In the genomic region with DNA sequence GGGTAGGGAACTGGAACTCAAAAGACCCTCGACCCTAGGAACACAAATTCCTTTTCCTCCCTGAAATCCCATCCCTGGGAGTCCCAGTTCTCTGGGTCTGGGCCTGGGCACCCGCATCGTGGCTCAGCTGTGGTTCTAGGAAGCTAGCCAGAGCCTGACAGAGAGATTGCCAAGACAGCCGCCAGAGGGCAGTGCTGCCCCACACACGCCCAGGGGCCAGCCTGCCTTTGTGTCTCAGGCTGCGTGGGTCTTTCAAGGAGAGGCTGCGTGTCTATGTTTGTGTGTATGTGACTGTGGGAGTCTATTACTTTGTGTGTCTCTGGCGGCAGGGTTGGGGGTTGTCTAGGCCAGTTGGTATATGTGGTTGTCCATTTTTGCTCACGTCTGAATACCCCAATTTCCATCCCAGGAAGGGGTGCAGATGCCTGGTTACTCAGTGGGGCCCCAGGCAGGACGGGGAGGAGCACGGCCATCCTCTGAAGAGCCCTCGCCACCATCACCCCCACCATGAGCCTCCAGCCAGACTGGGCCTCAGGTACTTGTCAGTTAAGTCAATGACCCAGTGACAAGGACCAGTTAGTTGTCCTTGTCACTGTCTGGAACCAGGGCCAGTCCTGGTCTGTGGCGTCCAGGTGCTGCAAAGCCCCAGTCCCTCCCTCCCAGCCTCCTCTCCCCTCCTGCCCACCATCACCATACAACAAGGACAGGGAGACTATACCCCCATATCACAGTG, we compare ENCODE assay signal across 9 cellular contexts. TPM values are rescaled to one million over a fixed set of nuclear protein-coding genes. Genes with fewer than 3 reads are reported as not detected.
DNase-seq lines count a peak whose midpoint lies in the region; ATAC-seq and TF ChIP-seq lines count a peak whose summit lies in the region.
"Had no signal": no experiment of that assay in that cellular context is flagged by ENCODE, and none has a peak within 500 bp of the region (broad histone marks: within the 10 kb centered on the region; RNA-seq: fewer than 3 reads in every experiment).

No MANE protein-coding gene starts in this region.

- H3K4me3 ChIP-seq in psoas muscle (no peak overlapping the region), aorta (ENCODE audit: low read length in 2 of 2) (no peak overlapping the region)

- peaks cover 22 to 28% of the 10 kb centered on the region in 2 donors for H3K27me3 Mint-ChIP-seq in T-cell
- H3K27me3 Mint-ChIP-seq in activated naive CD8-positive, alpha-beta T cell treated with anti-CD3 and anti-CD28 coated beads, Interleukin-2, amount 50 U/mL, for 24 hours = peaks cover 27% of the 10 kb centered on the region

- peaks cover 15 to 45% (median 19%) of the 10 kb centered on the region in 3 donors for H3K4me1 Mint-ChIP-seq in T-cell
- peaks cover 13% of the 10 kb centered on the region for H3K4me1 Mint-ChIP-seq in activated naive CD8-positive, alpha-beta T cell treated with anti-CD3 and anti-CD28 coated beads, Interleukin-2, amount 50 U/mL, for 24 hours

- DNase-seq in COLO668 (lab: John Stamatoyannopoulos, UW; ENCODE audit: unreplicated experiment) (peak; percentile 73), NCI-H1092 (lab: John Stamatoyannopoulos, UW) (peak; percentile 68), T-cell (peak; percentile 45 to 80 (median 70)), cardiac septum (ENCODE audit: low spot score) (peak; percentile 89), psoas muscle (peak; percentile 82 to 88), aorta (peak; percentile 85 to 93)
- DNase-seq in activated naive CD8-positive, alpha-beta T cell treated with anti-CD3 and anti-CD28 coated beads, Interleukin-2, amount 50 U/mL, for 24 hours = peak; percentile 81

- no peaks in the 10 kb centered on the region for H3K9me3 ChIP-seq in psoas muscle
- no peaks in the 10 kb centered on the region for H3K9me3 ChIP-seq in aorta (ENCODE audit: control insufficient read depth, low read length)

- H3K4me1 ChIP-seq in psoas muscle (peaks cover 6% of the 10 kb centered on the region), aorta (ENCODE audit: control insufficient read depth in 1 of 2, insufficient read depth in 2 of 2, low read length in 2 of 2) (no peaks in the 10 kb centered on the region)

- H3K27me3 ChIP-seq in psoas muscle (ENCODE audit: insufficient read depth in 3 of 3, low read length in 2 of 3) = peaks cover 0 to 13% (median 0%) of the 10 kb centered on the region in 3 donors
- H3K27me3 ChIP-seq in aorta (ENCODE audit: control insufficient read depth in 1 of 2, insufficient read depth in 2 of 2, low read length in 1 of 2) = no peaks in the 10 kb centered on the region

- peak; percentile 96 for TF ChIP-seq CTCF in psoas muscle (IDR thresholded peaks at IDR 0.05)

- H3K27ac ChIP-seq in psoas muscle (no peak overlapping the region), aorta (ENCODE audit: low read depth in 1 of 2, low read length in 2 of 2) (no peak overlapping the region)

- POLR2A ChIA-PET in T-cell (lab: Charles Lee) = interaction anchor here in 1 of 2 donors (0.6 kb wide), 1 partner anchor 1331 kb away, joined by 3 read pairs; no protein-coding TSS in a partner anchor

- H3K36me3 ChIP-seq in psoas muscle (ENCODE audit: insufficient read depth in 1 of 2, low read depth in 1 of 2) (no peaks in the 10 kb centered on the region), aorta (ENCODE audit: control insufficient read depth in 1 of 2, insufficient read depth in 2 of 2, low read length in 1 of 2) (no peaks in the 10 kb centered on the region)

- H3K9me3 Mint-ChIP-seq in T-cell = no peaks in the 10 kb centered on the region
- no peaks in the 10 kb centered on the region for H3K9me3 Mint-ChIP-seq in activated naive CD8-positive, alpha-beta T cell treated with anti-CD3 and anti-CD28 coated beads, Interleukin-2, amount 50 U/mL, for 24 hours
- H3K9me3 Mint-ChIP-seq: T-helper 1 cell treated with Interleukin-12 subunit alpha and Interleukin-12 subunit beta and Interleukin-4 antibody, amounts not matched to agents 30 μg/mL and 1 μg/mL, for 36 hours had no signal

- peak overlapping the region; percentile 35 to 75 (median 62) for H3K4me3 Mint-ChIP-seq in T-cell
- no peak overlapping the region for H3K4me3 Mint-ChIP-seq in activated naive CD8-positive, alpha-beta T cell treated with anti-CD3 and anti-CD28 coated beads, Interleukin-2, amount 50 U/mL, for 24 hours

- no peaks in the 10 kb centered on the region for H3K36me3 Mint-ChIP-seq in T-cell
- H3K36me3 Mint-ChIP-seq in activated naive CD8-positive, alpha-beta T cell treated with anti-CD3 and anti-CD28 coated beads, Interleukin-2, amount 50 U/mL, for 24 hours (ENCODE audit: low read depth) = no peaks in the 10 kb centered on the region

- H3K27ac Mint-ChIP-seq in T-cell = no peak overlapping the region
- no peak overlapping the region for H3K27ac Mint-ChIP-seq in activated naive CD8-positive, alpha-beta T cell treated with anti-CD3 and anti-CD28 coated beads, Interleukin-2, amount 50 U/mL, for 24 hours
- H3K27ac Mint-ChIP-seq: T-helper 1 cell treated with Interleukin-12 subunit alpha and Interleukin-12 subunit beta and Interleukin-4 antibody, amounts not matched to agents 30 μg/mL and 1 μg/mL, for 36 hours had no signal

- intact Hi-C loops in cardiac septum (cut with DNase I) (loop anchor here (1.0 to 10.0 kb wide), 2 partner anchors 225 to 689 kb away; no protein-coding TSS in a partner anchor), psoas muscle (cut with DNase I) (loop anchor here (1.0 to 10.0 kb wide), 6 partner anchors 97 to 689 kb away; a partner anchor contains a TSS), aorta (cut with DNase I) (loop anchor here (1.0 to 10.0 kb wide), 5 partner anchors 225 to 689 kb away; no protein-coding TSS in a partner anchor)

- WGBS in psoas muscle, 3 donors = 24 to 27% (median 25%) methylated on average over 13 of the region's 13 CpGs
- WGBS in aorta, 2 donors = 20 to 22% methylated on average over 13 of the region's 13 CpGs

- ATAC-seq in GM21717 (IDR thresholded peaks at IDR 0.05; ENCODE audit: unreplicated experiment) (peak; percentile 47), T-cell (replicated peaks in 1 of 4) (peak; percentile 73 to 86 (median 77)), psoas muscle (peak; percentile 82 to 93 (median 88)), aorta (ENCODE audit: low FRiP score) (peak; percentile 80)
- ATAC-seq in activated naive CD8-positive, alpha-beta T cell treated with anti-CD3 and anti-CD28 coated beads, Interleukin-2, amount 50 U/mL, for 24 hours = peak; percentile 69

- CTCF ChIA-PET in T-cell (lab: Charles Lee) = interaction anchor here (0.6 to 2.9 kb wide), 20 partner anchors 9 to 684 kb away, joined by 3 to 27 read pairs (median 4); a partner anchor contains a TSS

RNA-seq across cellular contexts. Expression of a gene that starts 32.2 kb away (rescaled TPM):
- 1 to 10 TPM; 3.4 to 4.8 (median 4.6) TPM for total RNA-seq in T-cell
- 12.6 TPM for total RNA-seq in cardiac septum
- total RNA-seq in psoas muscle = 10 to 100 TPM; 16.4 to 56.4 (median 48.4) TPM
- polyA plus RNA-seq in psoas muscle = 10 to 100 TPM; 15.1 to 19.3 (median 16.5) TPM
- 10 to 100 TPM; 23.7 to 31.4 TPM for total RNA-seq in aorta
- polyA plus RNA-seq in aorta = 10 to 100 TPM in 1 of 2 donors, 1 to 10 TPM in 1; 7.7 to 12.9 TPM

RNA-seq across cellular contexts. Expression of a gene that starts 34.3 kb away (rescaled TPM):
- total RNA-seq in T-cell = 10 to 100 TPM; 11.2 to 25.4 (median 18.4) TPM
- 230 TPM for total RNA-seq in cardiac septum
- 100 to 1,000 TPM in 3 of 4 donors, 10 to 100 TPM in 1; 78.9 to 148 (median 124) TPM for total RNA-seq in psoas muscle
- polyA plus RNA-seq in psoas muscle = 100 to 1,000 TPM; 191 to 257 (median 231) TPM
- 10 to 100 TPM; 25.3 to 26.9 TPM for total RNA-seq in aorta
- 10 to 100 TPM; 59.0 to 65.6 TPM for polyA plus RNA-seq in aorta

RNA-seq across cellular contexts. Expression of a gene that starts 34.4 kb away (rescaled TPM):
- total RNA-seq in T-cell (not detected), cardiac septum (not detected), psoas muscle (not detected), aorta (not detected)
- polyA plus RNA-seq in psoas muscle (not detected), aorta (not detected)
